In the genomic region with DNA sequence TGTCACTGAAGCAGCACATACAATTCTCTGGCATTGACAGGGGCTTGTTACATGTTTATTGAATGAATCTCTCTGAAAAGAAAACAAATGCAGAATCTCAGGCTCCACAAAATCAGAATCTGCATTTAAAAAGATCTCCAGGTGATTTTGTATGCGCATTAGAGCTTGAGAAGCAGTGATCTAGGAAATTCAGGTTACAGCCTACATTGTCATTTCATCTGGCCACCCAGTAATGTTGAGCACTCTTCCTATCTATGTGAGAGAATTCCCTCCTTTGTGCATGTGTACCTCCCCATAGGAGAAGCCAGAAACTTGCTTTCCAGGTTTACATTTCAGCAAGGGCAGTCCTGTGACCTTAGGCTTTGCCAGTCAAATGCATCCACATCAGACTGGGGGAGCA, we compare ENCODE assay signal across 16 cellular contexts.
DNase-seq lines count a peak whose midpoint lies in the region; ATAC-seq, FAIRE-seq and TF ChIP-seq lines count a peak whose summit lies in the region.
"Had no signal": no experiment of that assay in that cellular context is flagged by ENCODE, and none has a peak within 500 bp of the region (broad histone marks: within the 10 kb centered on the region; RNA-seq: fewer than 3 reads in every experiment).

No MANE protein-coding gene starts in this region.

- POLR2A ChIA-PET in H1 (lab: Charles Lee; ENCODE audit: partially characterized antibody), result interaction anchor here (0.6 to 1.5 kb wide), 2 partner anchors 18 to 23 kb away, joined by 3 read pairs; no protein-coding TSS in a partner anchor

- peaks cover 6 to 12% of the 10 kb centered on the region in 2 experiments for H4K20me1 ChIP-seq in H1 (replicated peaks in 1 of 2; ENCODE audit: control insufficient read depth in 1 of 2, insufficient read depth in 2 of 2, low read length in 2 of 2)

- no peak overlapping the region for H4K91ac ChIP-seq in H1 (replicated peaks; ENCODE audit: insufficient read length, low read length)

- no peak overlapping the region for H2BK20ac ChIP-seq in H1 (ENCODE audit: low read length)

- no peak overlapping the region for H2AFZ ChIP-seq in H1 (ENCODE audit: low read length)

- FAIRE-seq in H1 (lab: Jason Lieb, UNC), result no peak
- FAIRE-seq: A549, GM12892, GM19239, H54, K562 had no signal

- peak overlapping the region; percentile 84 for H3K27ac ChIP-seq in HUES48 (ENCODE audit: low read depth, low read length)
- no peak overlapping the region for H3K27ac ChIP-seq in H1 (ENCODE audit: low read depth, low read length)
- H3K27ac ChIP-seq: A549 had no signal

- no peak overlapping the region for H4K5ac ChIP-seq in H1 (ENCODE audit: insufficient read length, low read depth, low read length)

- no peaks in the 10 kb centered on the region for H3K36me3 ChIP-seq in HUES48 (ENCODE audit: control insufficient read depth, insufficient read depth, low read length)
- H3K36me3 ChIP-seq in H1 (ENCODE audit: control insufficient read depth in 2 of 4, insufficient read depth in 4 of 4, low read length in 3 of 4), result no peaks in the 10 kb centered on the region; a peak in 1 of 8 replicates
- no peaks in the 10 kb centered on the region for H3K36me3 ChIP-seq in iPS-15b (ENCODE audit: control insufficient read depth, insufficient read depth, low read length)
- no peaks in the 10 kb centered on the region for H3K36me3 ChIP-seq in BE2C

- 24% methylated on average over 1 of the region's 1 CpG; no CpG with 5 or more reads in 1 of the 2 experiments for WGBS in H1 (ENCODE audit: extremely low coverage in 1 of 2, insufficient coverage in 1 of 2, insufficient read length in 1 of 2, insufficient replicate concordance in 2 of 2, low coverage in 1 of 2, low lambda C conversion rate in 2 of 2, missing lambda C conversion rate in 1 of 2), 2 experiments

- H3K14ac ChIP-seq in H1 (ENCODE audit: insufficient read length), result no peak overlapping the region

- peaks cover 3 to 82% of the 10 kb centered on the region in 2 experiments; a peak in 3 of 4 replicates for H3K79me2 ChIP-seq in H1 (ENCODE audit: control insufficient read depth in 1 of 2, insufficient read depth in 2 of 2, low read length in 2 of 2)

- no peak overlapping the region for H3K18ac ChIP-seq in H1 (ENCODE audit: extremely low read depth, low read length)

- H3K23me2 ChIP-seq in H1 (ENCODE audit: low read depth, low read length), result no peaks in the 10 kb centered on the region

- H3K9ac ChIP-seq in HUES48 (ENCODE audit: low read depth, low read length), result no peak overlapping the region; the same call in 1 of the 2 replicates
- no peak overlapping the region for H3K9ac ChIP-seq in H1 (replicated peaks in 1 of 4; ENCODE audit: extremely low read depth in 1 of 4, low read depth in 3 of 4, low read length in 3 of 4)
- H3K9ac ChIP-seq in iPS-15b (ENCODE audit: low read depth, low read length), result peak overlapping the region; percentile 48

- no peaks in the 10 kb centered on the region for H3K27me3 ChIP-seq in HUES48 (ENCODE audit: control insufficient read depth, insufficient read depth, low read length)
- H3K27me3 ChIP-seq in H1 (replicated peaks in 1 of 4; ENCODE audit: control insufficient read depth in 3 of 4, extremely low read depth in 1 of 4, insufficient read depth in 3 of 4, low read length in 3 of 4), result no peaks in the 10 kb centered on the region
- H3K27me3 ChIP-seq in iPS-15b (ENCODE audit: control insufficient read depth, insufficient read depth, low read length), result no peaks in the 10 kb centered on the region
- H3K27me3 ChIP-seq in BE2C, result no peaks in the 10 kb centered on the region

- TF ChIP-seq RAD21 in H1 (IDR thresholded peaks at IDR 0.05 in 1 of 2, conservative IDR thresholded peaks at IDR 0.05 in 1 of 2; ENCODE audit: low read depth in 2 of 2, low read length in 2 of 2), result no peak

- no peaks in the 10 kb centered on the region for H3K79me1 ChIP-seq in H1 (ENCODE audit: low read depth, low read length)

- no peak overlapping the region for H3K56ac ChIP-seq in H1 (replicated peaks; ENCODE audit: insufficient read length, low read depth, low read length)

- CTCF ChIA-PET in H1 (lab: Charles Lee; ENCODE audit: partially characterized antibody), result interaction anchor here (1.0 to 3.4 kb wide), 4 partner anchors 9 to 79 kb away, joined by 3 to 10 read pairs (median 5); no protein-coding TSS in a partner anchor

- H2BK5ac ChIP-seq in H1 (ENCODE audit: low read depth, low read length), result no peak overlapping the region

- H3K4me2 ChIP-seq in H1 (ENCODE audit: insufficient read depth in 1 of 2, low read depth in 2 of 2, low read length in 2 of 2), result peak overlapping the region; percentile 42 to 56; a peak in 3 of 4 replicates
- H3K4me2 ChIP-seq: A549 had no signal

- no peak overlapping the region for H3K4ac ChIP-seq in H1 (replicated peaks; ENCODE audit: insufficient read length, low read depth, low read length)

- TF ChIP-seq CTCF in H1 (IDR thresholded peaks at IDR 0.05; ENCODE audit: control extremely low read depth in 1 of 3, insufficient read depth in 1 of 3, low read depth in 1 of 3, low read length in 3 of 3), result no peak
- no peak for TF ChIP-seq CTCF in BE2C (IDR thresholded peaks at IDR 0.05; ENCODE audit: low read depth, low read length)

- H2BK12ac ChIP-seq in H1 (ENCODE audit: low read depth, low read length), result no peak overlapping the region

- no peak overlapping the region for H2BK15ac ChIP-seq in H1 (ENCODE audit: low read length)

- no peak overlapping the region for H2BK120ac ChIP-seq in H1 (replicated peaks; ENCODE audit: low read depth, low read length)

- H3K9me3 ChIP-seq in HUES48 (ENCODE audit: control insufficient read depth, insufficient read depth, low read length) (no peaks in the 10 kb centered on the region), H1 (ENCODE audit: insufficient read depth in 2 of 2, low read depth in 1 of 2, low read length in 1 of 2) (no peaks in the 10 kb centered on the region), iPS-15b (ENCODE audit: control insufficient read depth, insufficient read depth, low read length) (no peaks in the 10 kb centered on the region), BE2C (no peaks in the 10 kb centered on the region)
- H3K9me3 ChIP-seq: A549, Caco-2 had no signal

- H3K23ac ChIP-seq in H1 (ENCODE audit: insufficient read length), result no peak overlapping the region

- TF ChIP-seq EP300 in H1 (IDR thresholded peaks at IDR 0.05; ENCODE audit: borderline replicate concordance in 1 of 2, low read depth in 2 of 2, low read length in 2 of 2), result no peak

- no peak overlapping the region; the same call in 1 of the 2 replicates for H3K4me3 ChIP-seq in HUES48 (ENCODE audit: low read depth, low read length)
- peak overlapping the region in 1 of 4 experiments; percentile 18; a peak in 1 of 8 replicates for H3K4me3 ChIP-seq in H1 (ENCODE audit: extremely low read depth in 1 of 4, insufficient read depth in 2 of 4, low read depth in 3 of 4, low read length in 4 of 4)
- no peak overlapping the region for H3K4me3 ChIP-seq in iPS-15b (ENCODE audit: low read depth, low read length)
- no peak overlapping the region for H3K4me3 ChIP-seq in BE2C (ENCODE audit: low read depth, low read length)
- H3K4me3 ChIP-seq: A549, K562 had no signal

- DNase-seq in H1 (ENCODE audit: low read depth in 1 of 2, low spot score in 2 of 2) (no peak), CD1c-positive myeloid dendritic cell (ENCODE audit: extremely low spot score) (no peak), BE2C (no peak)
- no peak for DNase-seq in activated T-cell treated with anti-CD3 and anti-CD28 coated beads, Interleukin-2, amount 50 U/mL, for 48 hours
- DNase-seq: Caco-2; CD8-positive, alpha-beta memory T cell; DND-41; GDM1 had no signal

- H3K4me1 ChIP-seq in HUES48 (ENCODE audit: control insufficient read depth, insufficient read depth, low read length) (peaks cover 62% of the 10 kb centered on the region), H1 (replicated peaks in 1 of 4; ENCODE audit: control insufficient read depth in 3 of 4, insufficient read depth in 4 of 4, low read length in 3 of 4) (peaks cover 4 to 18% (median 17%) of the 10 kb centered on the region in 4 experiments; a peak in 6 of 7 replicates), iPS-15b (ENCODE audit: control insufficient read depth, insufficient read depth, low read length) (peaks cover 24% of the 10 kb centered on the region), BE2C (no peaks in the 10 kb centered on the region)
- H3K4me1 ChIP-seq: A549, Caco-2 had no signal

- no peak for ATAC-seq in GM18867 (IDR thresholded peaks at IDR 0.05; ENCODE audit: unreplicated experiment)
- ATAC-seq: A549, K562 had no signal

- no peak overlapping the region for H2AK5ac ChIP-seq in H1 (ENCODE audit: low read depth, low read length)

- no peak for TF ChIP-seq POLR2A in H1 (IDR thresholded peaks at IDR 0.05; ENCODE audit: control extremely low read depth in 1 of 2, low read depth in 2 of 2, low read length in 2 of 2)

- H4K8ac ChIP-seq in H1 (ENCODE audit: extremely low read depth, insufficient read depth, low read length), result no peak overlapping the region

TF ChIP-seq in H1, 55 proteins besides CTCF, POLR2A, EP300 and RAD21:
- peak; percentile 80 for TF ChIP-seq POU5F1 (IDR thresholded peaks at IDR 0.05; ENCODE audit: low read depth, low read length)
- TF ChIP-seq, protein P1, sequence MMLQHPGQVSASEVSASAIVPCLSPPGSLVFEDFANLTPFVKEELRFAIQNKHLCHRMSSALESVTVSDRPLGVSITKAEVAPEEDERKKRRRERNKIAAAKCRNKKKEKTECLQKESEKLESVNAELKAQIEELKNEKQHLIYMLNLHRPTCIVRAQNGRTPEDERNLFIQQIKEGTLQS (IDR thresholded peaks at IDR 0.05; ENCODE audit: insufficient read depth, low read depth, low read length), result no peak
